ENCODE assay signal across 8 cellular contexts in genomic region chr2:219245148-219245898, GRCh38. TPM values are rescaled to one million over a fixed set of nuclear protein-coding genes. Genes with fewer than 3 reads are reported as not detected.
DNase-seq lines count a peak whose midpoint lies in the region; ATAC-seq and TF ChIP-seq lines count a peak whose summit lies in the region.

TSS of gene GLB1L (minus strand) at chr2:219245444. CDS start at chr2:219243573, 1,871 bp downstream.
TSS of gene STK16 (plus strand) at chr2:219245479. CDS start at chr2:219246000, 521 bp downstream.

- TF ChIP-seq CTCF in GM13976 (IDR thresholded peaks at IDR 0.05; ENCODE audit: borderline replicate concordance, control extremely low read depth, extremely low read depth, insufficient read depth, missing control alignments) (no peak), right atrium auricular region (IDR thresholded peaks at IDR 0.05) (no peak)

- peak; percentile 98 for DNase-seq in GM13976 (ENCODE audit: low spot score)
- peak; percentile 54 for DNase-seq in NCI-H1092 treated with DMSO at 0.1 percent for 48 hours (lab: John Stamatoyannopoulos, UW)
- peak; percentile 62 to 95 (median 77) for DNase-seq in T-helper 1 cell
- DNase-seq in right atrium auricular region (ENCODE audit: low spot score), result peak; percentile 96
- peak; percentile 74 for DNase-seq in pulmonary artery endothelial cell (ENCODE audit: low read depth, low spot score)

- under 1% methylated on average over 46 of the region's 46 CpGs for WGBS in urinary bladder

- H3K27ac ChIP-seq in angular gyrus (ENCODE audit: low read depth, low read length) (peak within 1 kb of the TSS; percentile 91), right atrium auricular region (peak within 1 kb of the TSS; percentile 89 to 94), urinary bladder (ENCODE audit: low read depth) (peak within 1 kb of the TSS; percentile 95)

- no peaks in the 10 kb centered on the region for H3K27me3 ChIP-seq in right atrium auricular region

- peak; percentile 73 for ATAC-seq in HG02642 (IDR thresholded peaks at IDR 0.05; ENCODE audit: poor library complexity, unreplicated experiment)

- peaks cover 0 to 35% of the 10 kb centered on the region in 2 donors for H3K4me1 ChIP-seq in right atrium auricular region
- H3K4me1 ChIP-seq in urinary bladder (ENCODE audit: insufficient read depth), result no peaks in the 10 kb centered on the region

- in situ Hi-C loops in GM13976 (cut with MboI; ENCODE audit: low sequenced_read_pairs, unreplicated experiment), result no loop called here

- H3K4me3 ChIP-seq in right atrium auricular region, result peak within 1 kb of the TSS; percentile 67 to 92
- H3K4me3 ChIP-seq in urinary bladder (ENCODE audit: low read depth, low read length), result peak within 1 kb of the TSS; percentile 80

- H3K36me3 ChIP-seq in right atrium auricular region, result peaks cover 14% of the 10 kb centered on the region
- H3K36me3 ChIP-seq in urinary bladder (ENCODE audit: insufficient read depth), result no peaks in the 10 kb centered on the region

- no peaks in the 10 kb centered on the region for H3K9me3 ChIP-seq in right atrium auricular region

RNA-seq across cellular contexts. Expression of gene GLB1L, which starts in this region (rescaled TPM):
- total RNA-seq in right atrium auricular region, result 1 to 10 TPM; 1.8 to 3.4 TPM
- 5.9 and 8.1 TPM in 2 replicates for total RNA-seq in pulmonary artery endothelial cell
- total RNA-seq in urinary bladder, result 12.0 TPM
- 6.5 TPM for polyA plus RNA-seq in urinary bladder

RNA-seq across cellular contexts. Expression of gene STK16, which starts in this region (rescaled TPM):
- total RNA-seq in right atrium auricular region, result 1 to 10 TPM; 7.0 to 9.0 TPM
- total RNA-seq in pulmonary artery endothelial cell, result 22.2 and 23.5 TPM in 2 replicates
- total RNA-seq in urinary bladder, result 11.2 TPM
- polyA plus RNA-seq in urinary bladder, result 36.3 TPM

Comparison
In these comparisons a context has a peak if more than half of its experiments do, and no peak if none do; other contexts are left out.
1. Peak in every context shown above with its lines: DNase-seq, ATAC-seq, H3K4me3 ChIP-seq and H3K27ac ChIP-seq.